1 cellular context compared by ENCODE assay signal in the genomic region with DNA sequence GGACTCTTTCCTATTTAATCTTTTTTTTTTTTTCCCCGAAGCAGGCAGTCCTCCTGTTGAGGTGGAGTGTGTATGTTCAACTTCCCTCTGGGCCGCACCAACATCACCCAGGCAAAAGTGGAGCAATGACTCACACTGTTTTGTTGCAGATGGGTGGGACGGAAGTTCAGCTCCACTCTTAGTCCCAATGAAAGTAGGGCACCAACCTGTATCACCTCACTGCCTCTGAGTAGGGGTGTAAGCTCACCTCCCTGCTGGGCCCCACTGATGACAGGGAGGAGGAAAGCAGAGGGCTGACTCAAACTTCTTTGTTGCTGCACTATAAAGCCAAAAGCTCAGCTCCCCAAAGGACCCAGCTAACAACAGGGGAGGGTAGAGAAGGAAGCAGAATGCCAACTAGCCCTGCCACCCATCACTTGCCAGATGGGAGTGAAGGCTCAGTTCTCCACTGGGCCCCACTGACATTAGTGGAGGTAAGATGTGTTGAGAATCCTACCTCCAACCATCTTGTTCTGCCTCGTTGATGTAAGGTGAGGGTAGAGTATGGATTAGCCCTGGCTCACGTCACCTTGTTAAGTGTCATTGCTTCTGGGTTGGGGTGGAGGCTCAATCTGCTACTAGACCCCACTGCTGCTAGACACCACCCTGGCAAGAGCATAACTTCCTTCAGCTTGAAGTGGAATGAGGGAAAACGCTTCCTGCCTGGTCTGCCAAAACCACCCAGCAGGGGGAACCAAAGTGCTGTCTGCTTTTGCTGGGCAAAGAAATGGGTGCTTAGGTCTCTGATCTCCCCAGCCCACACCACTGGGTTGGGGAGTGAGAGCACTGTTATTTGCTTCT.
TF ChIP-seq lines count a peak whose summit lies in the region.

No MANE protein-coding gene starts in this region.

TF ChIP-seq in HCT116, 20 proteins besides CTCF, POLR2A, EP300 and RAD21 (continued from another document):
- TF ChIP-seq, protein P1, sequence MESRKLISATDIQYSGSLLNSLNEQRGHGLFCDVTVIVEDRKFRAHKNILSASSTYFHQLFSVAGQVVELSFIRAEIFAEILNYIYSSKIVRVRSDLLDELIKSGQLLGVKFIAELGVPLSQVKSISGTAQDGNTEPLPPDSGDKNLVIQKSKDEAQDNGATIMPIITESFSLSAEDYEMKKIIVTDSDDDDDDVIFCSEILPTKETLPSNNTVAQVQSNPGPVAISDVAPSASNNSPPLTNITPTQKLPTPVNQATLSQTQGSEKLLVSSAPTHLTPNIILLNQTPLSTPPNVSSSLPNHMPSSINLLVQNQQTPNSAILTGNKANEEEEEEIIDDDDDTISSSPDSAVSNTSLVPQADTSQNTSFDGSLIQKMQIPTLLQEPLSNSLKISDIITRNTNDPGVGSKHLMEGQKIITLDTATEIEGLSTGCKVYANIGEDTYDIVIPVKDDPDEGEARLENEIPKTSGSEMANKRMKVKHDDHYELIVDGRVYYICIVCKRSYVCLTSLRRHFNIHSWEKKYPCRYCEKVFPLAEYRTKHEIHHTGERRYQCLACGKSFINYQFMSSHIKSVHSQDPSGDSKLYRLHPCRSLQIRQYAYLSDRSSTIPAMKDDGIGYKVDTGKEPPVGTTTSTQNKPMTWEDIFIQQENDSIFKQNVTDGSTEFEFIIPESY (IDR thresholded peaks at IDR 0.05; ENCODE audit: extremely low read depth, insufficient replicate concordance, low read length) = no peak
- TF ChIP-seq SRF (IDR thresholded peaks at IDR 0.05; ENCODE audit: low read depth) = no peak
TF ChIP-seq in HCT116: peak in this region for 0.
